ENCODE assay signal across 2 cellular contexts in genomic region chr12:6471992-6472366, GRCh38.
TF ChIP-seq lines count a peak whose summit lies in the region.

No MANE protein-coding gene starts in this region.

TF ChIP-seq in HepG2, 621 proteins besides CTCF, POLR2A, EP300 and RAD21:
- no peak for TF ChIP-seq HOXA9 (CRISPR knock-in tag; IDR thresholded peaks at IDR 0.05; ENCODE audit: borderline replicate concordance)
- TF ChIP-seq ZNF382 (CRISPR knock-in tag; IDR thresholded peaks at IDR 0.05; ENCODE audit: borderline replicate concordance), result no peak
- no peak for TF ChIP-seq GPBP1L1 (CRISPR knock-in tag; IDR thresholded peaks at IDR 0.05)
- no peak for TF ChIP-seq RFX3 (CRISPR knock-in tag; IDR thresholded peaks at IDR 0.05)
- no peak for TF ChIP-seq TP53 (CRISPR knock-in tag; conservative IDR thresholded peaks at IDR 0.05)
- TF ChIP-seq ZFP82 (CRISPR knock-in tag; IDR thresholded peaks at IDR 0.05; ENCODE audit: borderline replicate concordance), result no peak
- TF ChIP-seq NR2C2 (CRISPR knock-in tag; IDR thresholded peaks at IDR 0.05; ENCODE audit: borderline replicate concordance), result no peak
- no peak for TF ChIP-seq ZFP36L1 (CRISPR knock-in tag; IDR thresholded peaks at IDR 0.05)
- no peak for TF ChIP-seq MEIS1 (CRISPR knock-in tag; IDR thresholded peaks at IDR 0.05; ENCODE audit: borderline replicate concordance)
- no peak for TF ChIP-seq DBP (CRISPR knock-in tag; IDR thresholded peaks at IDR 0.05; ENCODE audit: not compliant biosample characterization)
- TF ChIP-seq ZNF432 (CRISPR knock-in tag; IDR thresholded peaks at IDR 0.05; ENCODE audit: borderline replicate concordance), result no peak
- TF ChIP-seq CBX1 (IDR thresholded peaks at IDR 0.05; ENCODE audit: low read depth), result no peak
- TF ChIP-seq MLLT10 (CRISPR knock-in tag; IDR thresholded peaks at IDR 0.05), result no peak
- TF ChIP-seq GATAD2A (CRISPR knock-in tag; IDR thresholded peaks at IDR 0.05), result no peak
TF ChIP-seq in HepG2: peak in this region for 0.

TF ChIP-seq in WTC11, 78 proteins besides CTCF, POLR2A, EP300 and RAD21:
- TF ChIP-seq NR1H2 (CRISPR knock-in tag; IDR thresholded peaks at IDR 0.05), result no peak
